Comparison of ENCODE assay signal across 25 cellular contexts in the genomic region with DNA sequence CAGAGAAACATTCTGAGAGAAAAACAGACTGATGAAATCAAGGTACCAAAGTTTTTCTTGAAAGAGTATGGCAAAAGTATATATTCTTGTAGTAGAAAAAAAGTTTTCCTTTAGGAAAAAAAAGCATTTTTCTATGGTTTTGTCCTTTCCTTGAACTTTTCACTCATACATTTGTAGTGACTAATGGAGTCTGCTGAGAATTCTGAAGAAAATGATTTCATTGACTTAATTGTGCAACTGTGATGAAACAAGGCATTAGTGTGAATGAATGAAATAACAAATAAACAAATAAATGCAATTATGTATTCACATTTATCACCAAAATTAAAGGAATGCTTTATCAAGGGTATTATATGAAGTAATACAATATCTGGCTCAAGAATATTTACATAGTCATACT. TPM values are rescaled to one million over a fixed set of nuclear protein-coding genes. Genes with fewer than 3 reads are reported as not detected.
"Had no signal": no experiment of that assay in that cellular context is flagged by ENCODE, and none has a peak within 500 bp of the region (broad histone marks: within the 10 kb centered on the region; RNA-seq: fewer than 3 reads in every experiment).

No MANE protein-coding gene starts in this region.

- H3K36me3 ChIP-seq: esophagus squamous epithelium, gastroesophageal sphincter, heart right ventricle, ovary, upper lobe of right lung had no signal

- H3K4me1 ChIP-seq: esophagus squamous epithelium, gastroesophageal sphincter, heart right ventricle, upper lobe of right lung had no signal

- H3K4me1 Mint-ChIP-seq: immature natural killer cell; memory B cell; naive thymus-derived CD4-positive, alpha-beta T cell; stimulated activated naive B cell treated with anti-CD40 and anti-IgM and Interleukin-4, amounts not matched to agents 10 μg/mL and 1 μg/mL and 100 μg/mL, for 72 hours had no signal

- H3K9me3 ChIP-seq: esophagus squamous epithelium, gastroesophageal sphincter, heart right ventricle, ovary, upper lobe of right lung had no signal

- H3K4me3 ChIP-seq: esophagus squamous epithelium, gastroesophageal sphincter, heart right ventricle, ovary, upper lobe of right lung had no signal

- H3K4me3 Mint-ChIP-seq: activated T-cell treated with anti-CD3 and anti-CD28 coated beads, Interleukin-2, amount 50 U/mL, for 72 hours; dendritic cell treated with granulocyte-macrophage colony-stimulating factor and Interleukin-4, amounts not matched to agents 40 ng/mL and 50 ng/mL, for 4 days; immature natural killer cell; memory B cell; naive thymus-derived CD4-positive, alpha-beta T cell; stimulated activated naive B cell treated with anti-CD40 and anti-IgM and Interleukin-4, amounts not matched to agents 10 μg/mL and 1 μg/mL and 100 μg/mL, for 72 hours had no signal

- H3K27ac Mint-ChIP-seq: activated T-cell treated with anti-CD3 and anti-CD28 coated beads, Interleukin-2, amount 50 U/mL, for 72 hours; dendritic cell treated with granulocyte-macrophage colony-stimulating factor and Interleukin-4, amounts not matched to agents 40 ng/mL and 50 ng/mL, for 4 days; immature natural killer cell; memory B cell; naive thymus-derived CD4-positive, alpha-beta T cell; stimulated activated naive B cell treated with anti-CD40 and anti-IgM and Interleukin-4, amounts not matched to agents 10 μg/mL and 1 μg/mL and 100 μg/mL, for 72 hours had no signal

- H3K27me3 Mint-ChIP-seq: dendritic cell treated with granulocyte-macrophage colony-stimulating factor and Interleukin-4, amounts not matched to agents 40 ng/mL and 50 ng/mL, for 4 days; memory B cell; stimulated activated naive B cell treated with anti-CD40 and anti-IgM and Interleukin-4, amounts not matched to agents 10 μg/mL and 1 μg/mL and 100 μg/mL, for 72 hours had no signal

- H3K27ac ChIP-seq: esophagus squamous epithelium, gastroesophageal sphincter, heart right ventricle, ovary, upper lobe of right lung, VCaP had no signal

- H3K36me3 Mint-ChIP-seq: immature natural killer cell; memory B cell; naive thymus-derived CD4-positive, alpha-beta T cell; stimulated activated naive B cell treated with anti-CD40 and anti-IgM and Interleukin-4, amounts not matched to agents 10 μg/mL and 1 μg/mL and 100 μg/mL, for 72 hours had no signal

- ATAC-seq: activated T-cell treated with anti-CD3 and anti-CD28 coated beads, Interleukin-2, amount 50 U/mL, for 72 hours; gastroesophageal sphincter; heart right ventricle; naive thymus-derived CD4-positive, alpha-beta T cell; sciatic nerve; stimulated activated naive B cell treated with anti-CD40 and anti-IgM and Interleukin-4, amounts not matched to agents 10 μg/mL and 1 μg/mL and 100 μg/mL, for 72 hours; upper lobe of right lung had no signal

- DNase-seq: activated CD4-positive, alpha-beta T cell treated with anti-CD3 and anti-CD28 coated beads, Interleukin-2, amount 50 U/mL, for 1 hour; activated CD4-positive, CD25-positive, alpha-beta regulatory T cell treated with anti-CD3 and anti-CD28 coated beads, Interleukin-2, amount 50 U/mL, for 72 hours; activated CD8-positive, alpha-beta memory T cell treated with anti-CD3 and anti-CD28 coated beads, Interleukin-2, amount 50 U/mL, for 4 hours; activated effector memory CD4-positive, alpha-beta T cell treated with anti-CD3 and anti-CD28 coated beads, Interleukin-2, amount 50 U/mL, for 16 hours; activated naive CD4-positive, alpha-beta T cell treated with anti-CD3 and anti-CD28 coated beads, Interleukin-2, amount 50 U/mL, for 16 hours; activated T-cell treated with anti-CD3 and anti-CD28 coated beads, Interleukin-2, amount 50 U/mL, for 72 hours; effector CD8-positive, alpha-beta T cell; esophagus squamous epithelium; heart right ventricle; immature natural killer cell; naive thymus-derived CD4-positive, alpha-beta T cell; ovary; stimulated activated naive B cell treated with anti-CD40 and anti-IgM and Interleukin-4, amounts not matched to agents 10 μg/mL and 1 μg/mL and 100 μg/mL, for 72 hours; T-helper 2 cell; upper lobe of right lung had no signal

- H3K27me3 ChIP-seq: esophagus squamous epithelium, gastroesophageal sphincter, heart right ventricle, ovary, upper lobe of right lung had no signal

- H3K9me3 Mint-ChIP-seq: activated T-cell treated with anti-CD3 and anti-CD28 coated beads, Interleukin-2, amount 50 U/mL, for 72 hours; dendritic cell treated with granulocyte-macrophage colony-stimulating factor and Interleukin-4, amounts not matched to agents 40 ng/mL and 50 ng/mL, for 4 days; memory B cell; naive thymus-derived CD4-positive, alpha-beta T cell; stimulated activated naive B cell treated with anti-CD40 and anti-IgM and Interleukin-4, amounts not matched to agents 10 μg/mL and 1 μg/mL and 100 μg/mL, for 72 hours had no signal

RNA-seq across cellular contexts. Expression of gene CSN1S1, which starts 5.7 kb away (rescaled TPM):
- total RNA-seq: activated T-cell treated with anti-CD3 and anti-CD28 coated beads, Interleukin-2, amount 50 U/mL, for 72 hours; endothelial cell of umbilical vein; esophagus squamous epithelium; gastroesophageal sphincter; heart right ventricle; liver; mucosa of gallbladder; naive thymus-derived CD4-positive, alpha-beta T cell; ovary; pulmonary artery endothelial cell; sciatic nerve; SK-MEL-5; upper lobe of right lung had no signal

RNA-seq across cellular contexts. Expression of gene CSN2, which starts 29.0 kb away (rescaled TPM):
- total RNA-seq: activated T-cell treated with anti-CD3 and anti-CD28 coated beads, Interleukin-2, amount 50 U/mL, for 72 hours; endothelial cell of umbilical vein; esophagus squamous epithelium; gastroesophageal sphincter; heart right ventricle; liver; mucosa of gallbladder; naive thymus-derived CD4-positive, alpha-beta T cell; ovary; pulmonary artery endothelial cell; sciatic nerve; SK-MEL-5; upper lobe of right lung had no signal

RNA-seq across cellular contexts. Expression of gene STATH, which starts 59.2 kb away (rescaled TPM):
- total RNA-seq: activated T-cell treated with anti-CD3 and anti-CD28 coated beads, Interleukin-2, amount 50 U/mL, for 72 hours; endothelial cell of umbilical vein; esophagus squamous epithelium; gastroesophageal sphincter; heart right ventricle; liver; mucosa of gallbladder; naive thymus-derived CD4-positive, alpha-beta T cell; ovary; pulmonary artery endothelial cell; sciatic nerve; upper lobe of right lung had no signal
